In genomic region chr18:23042133-23042532, GRCh38 we compare ENCODE assay signal across 18 cellular contexts.
DNase-seq lines count a peak whose midpoint lies in the region.
"Had no signal": no experiment of that assay in that cellular context is flagged by ENCODE, and none has a peak within 500 bp of the region (broad histone marks: within the 10 kb centered on the region; RNA-seq: fewer than 3 reads in every experiment).

No MANE protein-coding gene starts in this region.

- DNase-seq in GM23248 (peak; percentile 16), MG63 (peak; percentile 59), adipocyte (ENCODE audit: low read depth) (no peak), kidney glomerular epithelial cell (lab: John Stamatoyannopoulos, UW) (no peak)
- DNase-seq in activated T-cell treated with anti-CD3 and anti-CD28 coated beads, Interleukin-2, amount 50 U/mL, for 24 hours, result no peak
- DNase-seq in activated effector memory CD4-positive, alpha-beta T cell treated with anti-CD3 and anti-CD28 coated beads, Interleukin-2, amount 50 U/mL, for 16 hours, result no peak
- DNase-seq: Caco-2; CD4-positive, CD25-positive, alpha-beta regulatory T cell; CD8-positive, alpha-beta T cell; DMS153; DND-41; H9; HFFc6 had no signal

- H3K4me1 ChIP-seq in GM23248 (ENCODE audit: insufficient read depth) (peaks cover 9% of the 10 kb centered on the region; the same call in 1 of the 2 replicates), adipocyte (ENCODE audit: control insufficient read depth, insufficient read depth, low read length) (no peaks in the 10 kb centered on the region)
- H3K4me1 ChIP-seq: BLaER1 had no signal

- no peaks in the 10 kb centered on the region for H3K4me1 Mint-ChIP-seq in activated T-cell treated with anti-CD3 and anti-CD28 coated beads, Interleukin-2, amount 50 U/mL, for 24 hours (ENCODE audit: low read depth)
- H3K4me1 Mint-ChIP-seq: B cell had no signal

- H3K36me3 ChIP-seq in GM23248 (ENCODE audit: low read depth), result no peaks in the 10 kb centered on the region
- H3K36me3 ChIP-seq in MG63, result no peaks in the 10 kb centered on the region
- H3K36me3 ChIP-seq in adipocyte (ENCODE audit: control insufficient read depth, insufficient read depth, low read length, severe bottlenecking), result no peaks in the 10 kb centered on the region
- H3K36me3 ChIP-seq: BLaER1 had no signal

- H3K27me3 ChIP-seq in GM23248 (replicated peaks; ENCODE audit: insufficient read depth) (no peaks in the 10 kb centered on the region), MG63 (no peaks in the 10 kb centered on the region), adipocyte (replicated peaks; ENCODE audit: control insufficient read depth, insufficient read depth, low read length) (no peaks in the 10 kb centered on the region)
- H3K27me3 ChIP-seq: BLaER1 had no signal

- H2AFZ ChIP-seq in GM23248, result no peak overlapping the region
- H2AFZ ChIP-seq: GM23338 had no signal

- peaks cover 4% of the 10 kb centered on the region; the same call in 1 of the 2 replicates for H3F3A ChIP-seq in GM23248 (ENCODE audit: insufficient read depth)

- no peak overlapping the region for H3K4me2 ChIP-seq in GM23248 (ENCODE audit: unreplicated experiment)
- H3K4me2 ChIP-seq: BLaER1, GM23338 had no signal

- H3K27ac Mint-ChIP-seq in activated T-cell treated with anti-CD3 and anti-CD28 coated beads, Interleukin-2, amount 50 U/mL, for 24 hours, result no peak overlapping the region
- H3K27ac Mint-ChIP-seq: B cell; CD4-positive, CD25-positive, alpha-beta regulatory T cell; CD8-positive, alpha-beta T cell; GM23338; H9; HFFc6 had no signal

- no peaks in the 10 kb centered on the region for H3K36me3 Mint-ChIP-seq in activated T-cell treated with anti-CD3 and anti-CD28 coated beads, Interleukin-2, amount 50 U/mL, for 24 hours (ENCODE audit: low read depth)
- H3K36me3 Mint-ChIP-seq: CD8-positive, alpha-beta T cell had no signal

- no peak overlapping the region for H3K9ac ChIP-seq in GM23248
- no peak overlapping the region for H3K9ac ChIP-seq in adipocyte (ENCODE audit: low read length)
- H3K9ac ChIP-seq: BLaER1 had no signal

- in situ Hi-C loops in GM23248 (cut with MboI), result no loop called here

- H3K27ac ChIP-seq in GM23248, result no peak overlapping the region
- H3K27ac ChIP-seq: 22Rv1, BLaER1, C4-2B had no signal

- H3K27me3 Mint-ChIP-seq in activated T-cell treated with anti-CD3 and anti-CD28 coated beads, Interleukin-2, amount 50 U/mL, for 24 hours, result no peaks in the 10 kb centered on the region

- no peaks in the 10 kb centered on the region for H3K9me3 ChIP-seq in GM23248 (ENCODE audit: low read depth)
- H3K9me3 ChIP-seq in MG63, result no peaks in the 10 kb centered on the region
- peaks cover 10% of the 10 kb centered on the region for H3K9me3 ChIP-seq in adipocyte (ENCODE audit: control insufficient read depth, low read length)
- H3K9me3 ChIP-seq: BLaER1, Caco-2 had no signal

- no peak overlapping the region for H3K4me3 Mint-ChIP-seq in activated T-cell treated with anti-CD3 and anti-CD28 coated beads, Interleukin-2, amount 50 U/mL, for 24 hours
- H3K4me3 Mint-ChIP-seq: B cell; CD4-positive, CD25-positive, alpha-beta regulatory T cell; CD8-positive, alpha-beta T cell; GM23338; H9; HFFc6 had no signal

- H3K9me3 Mint-ChIP-seq in activated T-cell treated with anti-CD3 and anti-CD28 coated beads, Interleukin-2, amount 50 U/mL, for 24 hours, result peaks cover 6% of the 10 kb centered on the region
- H3K9me3 Mint-ChIP-seq: CD8-positive, alpha-beta T cell; GM23338 had no signal

- H3K9me2 ChIP-seq in GM23248 (ENCODE audit: insufficient read depth), result no peaks in the 10 kb centered on the region

- H4K20me1 ChIP-seq in GM23248 (ENCODE audit: insufficient read depth), result no peaks in the 10 kb centered on the region
- H4K20me1 ChIP-seq: BLaER1 had no signal

- no peak overlapping the region for H3K4me3 ChIP-seq in GM23248
- H3K4me3 ChIP-seq in MG63, result no peak overlapping the region
- peak overlapping the region; percentile 3 for H3K4me3 ChIP-seq in adipocyte (ENCODE audit: low read length)
- H3K4me3 ChIP-seq: BLaER1, GM23338 had no signal

- no peaks in the 10 kb centered on the region for H3K79me2 ChIP-seq in GM23248 (ENCODE audit: insufficient read depth)

Comparison
In these comparisons a context has a peak if more than half of its experiments do, and no peak if none do; other contexts are left out.
1. DNase-seq: peak in GM23248 (single experiment) and MG63 (single experiment); none in adipocyte (single experiment), activated T-cell treated with anti-CD3 and anti-CD28 coated beads, Interleukin-2, amount 50 U/mL, for 24 hours (single experiment), activated effector memory CD4-positive, alpha-beta T cell treated with anti-CD3 and anti-CD28 coated beads, Interleukin-2, amount 50 U/mL, for 16 hours (single experiment) and kidney glomerular epithelial cell (single experiment).